In genomic region chr3:51958603-51959521, GRCh38 we compare ENCODE assay signal across 21 cellular contexts. TPM values are rescaled to one million over a fixed set of nuclear protein-coding genes. Genes with fewer than 3 reads are reported as not detected.
"Had no signal": no experiment of that assay in that cellular context is flagged by ENCODE, and none has a peak within 500 bp of the region (broad histone marks: within the 10 kb centered on the region; RNA-seq: fewer than 3 reads in every experiment).

No MANE protein-coding gene starts in this region.

- FAIRE-seq: colon, islet of Langerhans, small intestine had no signal

- ATAC-seq: effector memory CD8-positive, alpha-beta T cell; foreskin keratinocyte; left lobe of liver had no signal

- H3K4me3 ChIP-seq: lung, stomach, thoracic aorta, transverse colon had no signal

- DNase-seq: effector memory CD8-positive, alpha-beta T cell; erythroblast; foreskin keratinocyte; hippocampal formation; kidney glomerular epithelial cell; mesenchymal stem cell; midbrain; naive B cell; small intestine; stimulated activated CD4-positive, alpha-beta T cell treated with anti-CD3 and anti-CD28 coated beads, Interleukin-12 subunit alpha, Interleukin-12 subunit beta, amount 100 ng/mL, for 4 hours; stimulated activated naive CD4-positive, alpha-beta T cell; stomach; transverse colon had no signal

- H3K9me3 ChIP-seq: neutrophil, stomach, thoracic aorta, transverse colon had no signal

- H3K4me1 ChIP-seq: foreskin keratinocyte had no signal

- H3K36me3 ChIP-seq: neutrophil, transverse colon had no signal

- H3K27ac ChIP-seq: foreskin keratinocyte, neutrophil, stomach, thoracic aorta, transverse colon had no signal

RNA-seq across cellular contexts. Expression of gene GPR62, which starts 3.7 kb away (rescaled TPM):
- total RNA-seq: foreskin keratinocyte, left lobe of liver, osteocyte, stomach, thoracic aorta, transverse colon, urinary bladder had no signal
- polyA plus RNA-seq: foreskin keratinocyte had no signal
